ENCODE assay signal across 23 cellular contexts in the genomic region with DNA sequence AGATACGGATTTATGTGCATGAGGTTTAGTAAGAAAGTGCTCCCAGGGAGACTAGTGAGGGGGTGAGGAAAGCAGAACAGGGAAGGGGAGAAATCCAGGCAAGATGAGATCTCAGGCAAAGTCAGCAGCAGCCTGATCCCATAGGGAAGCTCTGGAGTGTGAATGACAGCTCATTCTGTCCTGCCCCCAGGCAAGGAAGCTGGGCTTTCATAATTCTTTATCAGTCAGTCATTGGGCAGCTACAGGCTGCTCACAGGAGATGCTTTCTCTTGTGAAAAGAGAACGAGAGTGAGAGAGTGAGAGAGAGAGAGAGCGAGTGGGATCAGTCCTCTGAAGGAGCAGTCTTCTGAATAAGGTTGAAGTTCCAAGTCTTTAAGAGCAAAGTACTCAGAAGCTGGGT. TPM values are rescaled to one million over a fixed set of nuclear protein-coding genes. Genes with fewer than 3 reads are reported as not detected.
"Had no signal": no experiment of that assay in that cellular context is flagged by ENCODE, and none has a peak within 500 bp of the region (broad histone marks: within the 10 kb centered on the region; RNA-seq: fewer than 3 reads in every experiment).

No MANE protein-coding gene starts in this region.

- H3K9me3 Mint-ChIP-seq: activated T-helper 1 cell treated with anti-CD3 and anti-CD28 coated beads, Interleukin-12 subunit alpha, Interleukin-12 subunit beta, Interleukin-2, Interleukin-4 antibody, amounts not matched to agents 30 ng/mL and 10 ng/mL and 1 ng/mL, durations not matched to agents 14 hours and 24 hours and 36 hours; neural crest cell; stimulated activated naive CD8-positive, alpha-beta T cell treated with anti-CD3 and anti-CD28 coated beads, Interleukin-15, Interleukin-2, amounts not matched to agents 100 ng/mL and 50 ng/mL, for 24 hours; T-helper 2 cell treated with Interferon-gamma antibody and Interleukin-4, amounts not matched to agents 5 μg/mL and 100 μg/mL, for 36 hours; WTC11 had no signal

- H3K9me3 ChIP-seq: esophagus squamous epithelium, left lung, prostate gland, right lobe of liver, suprapubic skin, transverse colon, vagina had no signal

- ATAC-seq: activated CD4-positive, alpha-beta T cell treated with anti-CD3 and anti-CD28 coated beads for 36 hours; left lung; right lobe of liver; WTC11 had no signal

- H3K36me3 Mint-ChIP-seq: activated naive CD8-positive, alpha-beta T cell; WTC11 had no signal

- H3K4me1 Mint-ChIP-seq: activated CD4-positive, alpha-beta T cell treated with anti-CD3 and anti-CD28 coated beads for 36 hours; neural crest cell had no signal

- DNase-seq: activated CD4-positive, alpha-beta T cell treated with anti-CD3 and anti-CD28 coated beads for 36 hours; activated CD4-positive, alpha-beta T cell treated with anti-CD3 and anti-CD28 coated beads, Interleukin-2, amount 50 U/mL, for 48 hours; amniotic stem cell; dermis blood vessel endothelial cell; effector memory CD4-positive, alpha-beta T cell; esophagus squamous epithelium; hypothalamus; kidney; left lung; right lobe of liver; small intestine; stimulated activated CD4-positive, alpha-beta T cell treated with anti-CD3 and anti-CD28 coated beads, Interleukin-15, amount 100 ng/mL, for 24 hours; stimulated activated CD4-positive, alpha-beta T cell treated with anti-CD3 and anti-CD28 coated beads, Interleukin-2, amount 100 ng/mL, for 48 hours; transverse colon had no signal

- H3K36me3 ChIP-seq: esophagus squamous epithelium, left lung, prostate gland, right lobe of liver, suprapubic skin, transverse colon, vagina had no signal

- H3K4me1 ChIP-seq: esophagus squamous epithelium, left lung, prostate gland, right lobe of liver, suprapubic skin, transverse colon, vagina had no signal

- H3K4me3 ChIP-seq: esophagus squamous epithelium, left lung, prostate gland, right lobe of liver, suprapubic skin, transverse colon, vagina had no signal

- H3K27me3 ChIP-seq: esophagus squamous epithelium, left lung, suprapubic skin, transverse colon, vagina had no signal

- H3K27ac Mint-ChIP-seq: activated CD4-positive, alpha-beta T cell treated with anti-CD3 and anti-CD28 coated beads for 36 hours; activated naive CD8-positive, alpha-beta T cell; activated T-helper 1 cell treated with anti-CD3 and anti-CD28 coated beads, Interleukin-12 subunit alpha, Interleukin-12 subunit beta, Interleukin-2, Interleukin-4 antibody, amounts not matched to agents 30 ng/mL and 10 ng/mL and 1 ng/mL, durations not matched to agents 14 hours and 24 hours and 36 hours; stimulated activated naive CD8-positive, alpha-beta T cell treated with anti-CD3 and anti-CD28 coated beads, Interleukin-15, Interleukin-2, amounts not matched to agents 100 ng/mL and 50 ng/mL, for 24 hours; T-helper 2 cell treated with Interferon-gamma antibody and Interleukin-4, amounts not matched to agents 5 μg/mL and 100 μg/mL, for 36 hours; WTC11 had no signal

- H3K4me3 Mint-ChIP-seq: activated CD4-positive, alpha-beta T cell treated with anti-CD3 and anti-CD28 coated beads for 36 hours; activated naive CD8-positive, alpha-beta T cell; activated T-helper 1 cell treated with anti-CD3 and anti-CD28 coated beads, Interleukin-12 subunit alpha, Interleukin-12 subunit beta, Interleukin-2, Interleukin-4 antibody, amounts not matched to agents 30 ng/mL and 10 ng/mL and 1 ng/mL, durations not matched to agents 14 hours and 24 hours and 36 hours; neural crest cell; stimulated activated naive CD8-positive, alpha-beta T cell treated with anti-CD3 and anti-CD28 coated beads, Interleukin-15, Interleukin-2, amounts not matched to agents 100 ng/mL and 50 ng/mL, for 24 hours; T-helper 2 cell treated with Interferon-gamma antibody and Interleukin-4, amounts not matched to agents 5 μg/mL and 100 μg/mL, for 36 hours; WTC11 had no signal

- H3K27ac ChIP-seq: esophagus squamous epithelium, left lung, prostate gland, right lobe of liver, suprapubic skin, transverse colon, vagina had no signal

- H3K27me3 Mint-ChIP-seq: stimulated activated naive CD8-positive, alpha-beta T cell treated with anti-CD3 and anti-CD28 coated beads, Interleukin-15, Interleukin-2, amounts not matched to agents 100 ng/mL and 50 ng/mL, for 24 hours had no signal

RNA-seq across cellular contexts. Expression of a gene that starts 48.1 kb away (rescaled TPM):
- total RNA-seq: activated CD4-positive, alpha-beta T cell treated with anti-CD3 and anti-CD28 coated beads for 36 hours; activated T-helper 1 cell treated with anti-CD3 and anti-CD28 coated beads, Interleukin-12 subunit alpha, Interleukin-12 subunit beta, Interleukin-2, Interleukin-4 antibody, amounts not matched to agents 30 ng/mL and 10 ng/mL and 1 ng/mL, durations not matched to agents 14 hours and 24 hours and 36 hours had no signal
